Comparison of ENCODE assay signal across 13 cellular contexts in genomic region chr5:43123887-43124286, GRCh38. TPM values are rescaled to one million over a fixed set of nuclear protein-coding genes. Genes with fewer than 3 reads are reported as not detected.
DNase-seq lines count a peak whose midpoint lies in the region; ATAC-seq and TF ChIP-seq lines count a peak whose summit lies in the region.
"Had no signal": no experiment of that assay in that cellular context is flagged by ENCODE, and none has a peak within 500 bp of the region (broad histone marks: within the 10 kb centered on the region; RNA-seq: fewer than 3 reads in every experiment).

No MANE protein-coding gene starts in this region.

- TF ChIP-seq CTCF in CD8-positive, alpha-beta T cell (IDR thresholded peaks at IDR 0.05) = no peak
- TF ChIP-seq CTCF in HFFc6 (IDR thresholded peaks at IDR 0.05) = no peak
- no peak for TF ChIP-seq CTCF in activated B cell treated with CpG ODN at 0.5 μM for 24 hours (IDR thresholded peaks at IDR 0.05)

- DNase-seq in CD8-positive, alpha-beta T cell = no peak
- DNase-seq in HFFc6 (no peak), activated B cell treated with CpG ODN at 0.5 μM for 24 hours (no peak), NCI-H526 treated with DMSO at 0.1 percent for 48 hours (lab: John Stamatoyannopoulos, UW) (no peak), RKO (ENCODE audit: low spot score) (no peak), erythroblast (lab: John Stamatoyannopoulos, UW) (no peak)
- DNase-seq in naive thymus-derived CD8-positive, alpha-beta T cell = no peak
- DNase-seq: activated CD8-positive, alpha-beta memory T cell treated with anti-CD3 and anti-CD28 coated beads for 24 hours; caudate nucleus; foreskin fibroblast; NCI-H187; RPMI8226; uterus had no signal

- CTCF ChIA-PET in CD8-positive, alpha-beta T cell (lab: Charles Lee) = interaction anchor here (1.1 to 10.5 kb wide), 4 partner anchors 16 to 360 kb away, joined by 3 to 149 read pairs (median 4); partner anchors contain the start of gene TMEM267
- CTCF ChIA-PET in activated B cell treated with CpG ODN at 0.5 μM for 24 hours (lab: Charles Lee) = no interaction called here

- H3K4me1 Mint-ChIP-seq in CD8-positive, alpha-beta T cell (ENCODE audit: low read depth) = peaks cover 62% of the 10 kb centered on the region
- H3K4me1 Mint-ChIP-seq in HFFc6 (ENCODE audit: low read depth) (peaks cover 42% of the 10 kb centered on the region), activated B cell treated with CpG ODN at 0.5 μM for 24 hours (peaks cover 52% of the 10 kb centered on the region)
- H3K4me1 Mint-ChIP-seq in naive thymus-derived CD8-positive, alpha-beta T cell = peaks cover 20 to 67% (median 62%) of the 10 kb centered on the region in 4 donors

- H3K4me3 Mint-ChIP-seq in CD8-positive, alpha-beta T cell = peak overlapping the region; percentile 72
- H3K4me3 Mint-ChIP-seq in HFFc6 (peak overlapping the region; percentile 99), activated B cell treated with CpG ODN at 0.5 μM for 24 hours (peak overlapping the region; percentile 25)
- peak overlapping the region in 8 of 10 donors; percentile 50 to 100 (median 70) for H3K4me3 Mint-ChIP-seq in naive thymus-derived CD8-positive, alpha-beta T cell

- no peaks in the 10 kb centered on the region for H3K9me3 ChIP-seq in CD8-positive, alpha-beta T cell (ENCODE audit: low read length)
- H3K9me3 ChIP-seq: uterus had no signal

- peak overlapping the region; percentile 64 for H3K27ac Mint-ChIP-seq in CD8-positive, alpha-beta T cell
- 0 out of 2 replicates have a peak overlapping the region, but pooled peaks have one; percentile 43 for H3K27ac Mint-ChIP-seq in HFFc6
- H3K27ac Mint-ChIP-seq in activated B cell treated with CpG ODN at 0.5 μM for 24 hours = peak overlapping the region; percentile 41
- peak overlapping the region in 8 of 10 donors; percentile 8 to 97 (median 34) for H3K27ac Mint-ChIP-seq in naive thymus-derived CD8-positive, alpha-beta T cell

- no peaks in the 10 kb centered on the region for H3K27me3 Mint-ChIP-seq in CD8-positive, alpha-beta T cell (ENCODE audit: low read depth)
- H3K27me3 Mint-ChIP-seq in HFFc6 (ENCODE audit: insufficient read depth) = peaks cover 2% of the 10 kb centered on the region
- H3K27me3 Mint-ChIP-seq in activated B cell treated with CpG ODN at 0.5 μM for 24 hours = no peaks in the 10 kb centered on the region
- H3K27me3 Mint-ChIP-seq in naive thymus-derived CD8-positive, alpha-beta T cell = no peaks in the 10 kb centered on the region

- peaks cover 60% of the 10 kb centered on the region for H3K36me3 Mint-ChIP-seq in CD8-positive, alpha-beta T cell
- H3K36me3 Mint-ChIP-seq in HFFc6 (ENCODE audit: low read depth) (peaks cover 52% of the 10 kb centered on the region), activated B cell treated with CpG ODN at 0.5 μM for 24 hours (ENCODE audit: low read depth) (peaks cover 60% of the 10 kb centered on the region)
- H3K36me3 Mint-ChIP-seq in naive thymus-derived CD8-positive, alpha-beta T cell = peaks cover 13 to 66% (median 29%) of the 10 kb centered on the region in 3 donors

- no peaks in the 10 kb centered on the region for H3K27me3 ChIP-seq in CD8-positive, alpha-beta T cell (ENCODE audit: insufficient read depth, low read length)
- H3K27me3 ChIP-seq: uterus had no signal

- no peak for ATAC-seq in CD8-positive, alpha-beta T cell
- no peak for ATAC-seq in activated B cell treated with CpG ODN at 0.5 μM for 24 hours (ENCODE audit: low read depth)
- no peak for ATAC-seq in naive thymus-derived CD8-positive, alpha-beta T cell

- POLR2A ChIA-PET in CD8-positive, alpha-beta T cell (lab: Charles Lee) = interaction anchor here (0.7 to 5.2 kb wide), 3 partner anchors 45 to 361 kb away, joined by 3 to 89 read pairs (median 63); partner anchors contain the start of gene TMEM267
- POLR2A ChIA-PET in activated B cell treated with CpG ODN at 0.5 μM for 24 hours (lab: Charles Lee) = interaction anchor here (1.2 to 1.6 kb wide), 2 partner anchors 73 to 83 kb away, joined by 3 to 4 read pairs; no protein-coding TSS in a partner anchor
- POLR2A ChIA-PET in naive thymus-derived CD8-positive, alpha-beta T cell (lab: Charles Lee) = interaction anchor here (0.6 to 7.4 kb wide), 5 partner anchors 15 to 131 kb away, joined by 6 to 188 read pairs (median 95); no protein-coding TSS in a partner anchor

- H3K4me3 ChIP-seq in CD8-positive, alpha-beta T cell (ENCODE audit: low read depth, low read length) = no peak overlapping the region
- H3K4me3 ChIP-seq: uterus had no signal

- H3K36me3 ChIP-seq in CD8-positive, alpha-beta T cell (ENCODE audit: insufficient read depth, low read length) = peaks cover 12% of the 10 kb centered on the region
- H3K36me3 ChIP-seq: uterus had no signal

- H3K27ac ChIP-seq in CD8-positive, alpha-beta T cell (ENCODE audit: low read depth, low read length) = no peak overlapping the region
- H3K27ac ChIP-seq: uterus had no signal

- H3K4me1 ChIP-seq in CD8-positive, alpha-beta T cell (ENCODE audit: insufficient read depth, low read length) = peaks cover 49% of the 10 kb centered on the region

- no peaks in the 10 kb centered on the region for H3K9me3 Mint-ChIP-seq in CD8-positive, alpha-beta T cell
- no peaks in the 10 kb centered on the region for H3K9me3 Mint-ChIP-seq in HFFc6
- H3K9me3 Mint-ChIP-seq in activated B cell treated with CpG ODN at 0.5 μM for 24 hours = no peaks in the 10 kb centered on the region
- H3K9me3 Mint-ChIP-seq in naive thymus-derived CD8-positive, alpha-beta T cell = no peaks in the 10 kb centered on the region

- no peak for TF ChIP-seq POLR2A in erythroblast (IDR thresholded peaks at IDR 0.05; ENCODE audit: low read length)

- intact Hi-C loops in CD8-positive, alpha-beta T cell (cut with DNase I, micrococcal nuclease) = loop anchor here (5.0 to 10.0 kb wide), 9 partner anchors 57 to 1249 kb away; partner anchors contain the start of genes NNT (in 2 of the 2), C5orf34 (in 1 of the 2), FBXO4 (in 1 of the 2) and OXCT1 (in 1 of the 2)
- intact Hi-C loops in activated B cell treated with CpG ODN at 0.5 μM for 24 hours (cut with micrococcal nuclease) = no loop called here

RNA-seq across cellular contexts. Expression of gene ZNF131, which starts 3.2 kb away (rescaled TPM):
- 10 to 100 TPM; 76.7 to 84.9 TPM for total RNA-seq in CD8-positive, alpha-beta T cell
- total RNA-seq in HFFc6 (2021; fragmentation: NEBNext Ultra II Directional; extraction: Animal tissue kit (Norgen Biotek cat#: 25700)) = 10 to 100 TPM; 29.1 to 34.3 (median 31.8) TPM
- total RNA-seq in activated B cell treated with CpG ODN at 0.5 μM for 24 hours = 50.8 and 57.6 TPM in 2 replicates
- total RNA-seq in naive thymus-derived CD8-positive, alpha-beta T cell = 10 to 100 TPM; 88.1 to 90.4 TPM
- polyA plus RNA-seq in naive thymus-derived CD8-positive, alpha-beta T cell = 10 to 100 TPM; 51.8 to 57.1 (median 55.5) TPM

Comparison
In these comparisons a context has a peak if more than half of its experiments do, and no peak if none do; other contexts are left out.
1. H3K4me3 Mint-ChIP-seq: peak in every context shown above with its lines; median percentile 99 in HFFc6; 72 in CD8-positive, alpha-beta T cell; 70 in naive thymus-derived CD8-positive, alpha-beta T cell; 25 in activated B cell treated with CpG ODN at 0.5 μM for 24 hours.